11 cellular contexts compared by ENCODE assay signal in genomic region chr1:42730988-42731387, GRCh38. TPM values are rescaled to one million over a fixed set of nuclear protein-coding genes. Genes with fewer than 3 reads are reported as not detected.
A peak's percentile ranks its signal among the peaks of the same experiment; 100 is the strongest.
DNase-seq lines count a peak whose midpoint lies in the region; ATAC-seq, FAIRE-seq and TF ChIP-seq lines count a peak whose summit lies in the region.
"Had no signal": no experiment of that assay in that cellular context is flagged by ENCODE, and none has a peak within 500 bp of the region (broad histone marks: within the 10 kb centered on the region; RNA-seq: fewer than 3 reads in every experiment).

No MANE protein-coding gene starts in this region.

- no peak overlapping the region for H3K9ac ChIP-seq in HepG2 (ENCODE audit: insufficient read depth, low read depth, low read length)

- H3K27ac ChIP-seq in HepG2 (ENCODE audit: extremely low read length, insufficient read depth, low read length), result no peak overlapping the region
- H3K27ac ChIP-seq: Peyer's patch, thoracic aorta had no signal

- H3K27me3 ChIP-seq in HepG2 (ENCODE audit: control insufficient read depth in 1 of 2, insufficient read depth in 2 of 2, low read length in 2 of 2), result no peaks in the 10 kb centered on the region
- H3K27me3 ChIP-seq: Peyer's patch had no signal

- in situ Hi-C loops in KBM-7 (cut with MboI; ENCODE audit: low pct_unique_long_range_greater_than_20kb, low sequenced_read_pairs), result loop anchor here (25.0 kb wide), 1 partner anchor 394 kb away; the partner anchor contains the start of gene FOXJ3
- in situ Hi-C loops in HepG2 (cut with HindIII; ENCODE audit: extremely low pct_ligation_motif_present, low pct_unique_long_range_greater_than_20kb), result loop anchor here (25.0 kb wide), 1 partner anchor 394 kb away; the partner anchor contains the start of gene FOXJ3

- ATAC-seq in HepG2, result no peak

- TF ChIP-seq POLR2A in HepG2 (IDR thresholded peaks at IDR 0.05; ENCODE audit: insufficient read depth in 1 of 2, low read depth in 2 of 2, low read length in 2 of 2), result no peak

- DNase-seq in COLO668 (lab: John Stamatoyannopoulos, UW; ENCODE audit: unreplicated experiment) (peak; percentile 66), KBM-7 (peak; percentile 21), HepG2 (ENCODE audit: low spot score) (no peak), SK-N-DZ (ENCODE audit: low spot score) (no peak), immature natural killer cell (no peak), NCI-H2107 treated with DMSO at 0.1 percent for 48 hours (lab: John Stamatoyannopoulos, UW; ENCODE audit: unreplicated experiment) (no peak), SKM-1 treated with dmso at 0.1 percent for 144 hours (lab: John Stamatoyannopoulos, UW; ENCODE audit: unreplicated experiment) (no peak)
- peak; percentile 70 to 79 for DNase-seq in activated CD4-positive, alpha-beta T cell treated with anti-CD3 and anti-CD28 coated beads, Interleukin-2, amount 50 U/mL, for 48 hours

- H3K27ac Mint-ChIP-seq in immature natural killer cell, result no peak overlapping the region

- H3K27me3 Mint-ChIP-seq in immature natural killer cell (ENCODE audit: low read depth in 3 of 3), result no peaks in the 10 kb centered on the region
- H3K27me3 Mint-ChIP-seq: central memory CD8-positive, alpha-beta T cell had no signal

- H3K4me3 ChIP-seq in HepG2 (replicated peaks in 1 of 3; ENCODE audit: insufficient read depth in 1 of 3, low read depth in 2 of 3, low read length in 3 of 3), result no peak overlapping the region
- H3K4me3 ChIP-seq: Peyer's patch, thoracic aorta had no signal

- H3K4me1 ChIP-seq in HepG2 (ENCODE audit: insufficient read depth, low read length), result peaks cover 27% of the 10 kb centered on the region

- no peaks in the 10 kb centered on the region for H4K20me1 ChIP-seq in HepG2 (ENCODE audit: insufficient read depth, low read length)

- H3K4me1 Mint-ChIP-seq in immature natural killer cell, result no peaks in the 10 kb centered on the region
- H3K4me1 Mint-ChIP-seq: central memory CD8-positive, alpha-beta T cell had no signal

- no peak overlapping the region for H2AFZ ChIP-seq in HepG2 (ENCODE audit: low read length)

- 44% methylated on average over 4 of the region's 4 CpGs for WGBS in HepG2 (ENCODE audit: low lambda C conversion rate)

- no peak overlapping the region for H3K4me3 Mint-ChIP-seq in immature natural killer cell
- H3K4me3 Mint-ChIP-seq: central memory CD8-positive, alpha-beta T cell had no signal

- 0 out of 2 replicates have a peak, but pooled peaks have one; percentile 41 for TF ChIP-seq RAD21 in HepG2 (CRISPR knock-in tag; IDR thresholded peaks at IDR 0.05)

- no peaks in the 10 kb centered on the region for H3K36me3 Mint-ChIP-seq in immature natural killer cell

- no peak overlapping the region for H3K4me2 ChIP-seq in HepG2 (ENCODE audit: low read depth, low read length)

- H3K79me2 ChIP-seq in HepG2 (ENCODE audit: insufficient read depth, low read length), result no peaks in the 10 kb centered on the region

- FAIRE-seq in HepG2 (lab: Jason Lieb, UNC), result no peak

- no peaks in the 10 kb centered on the region for H3K36me3 ChIP-seq in HepG2 (replicated peaks in 1 of 2; ENCODE audit: control insufficient read depth in 1 of 2, insufficient read depth in 2 of 2, low read length in 2 of 2)
- H3K36me3 ChIP-seq: Peyer's patch, thoracic aorta had no signal

- no peaks in the 10 kb centered on the region for H3K9me3 ChIP-seq in HepG2 (ENCODE audit: low read length)
- H3K9me3 ChIP-seq: Peyer's patch, thoracic aorta had no signal

- H3K9me3 Mint-ChIP-seq in immature natural killer cell, result no peaks in the 10 kb centered on the region
- H3K9me3 Mint-ChIP-seq: central memory CD8-positive, alpha-beta T cell had no signal

- intact Hi-C loops in HepG2 (cut with micrococcal nuclease; ENCODE audit: unreplicated experiment), result no loop called here

- TF ChIP-seq EP300 in HepG2 (IDR thresholded peaks at IDR 0.05; ENCODE audit: low read depth in 2 of 2, low read length in 2 of 2), result no peak
- TF ChIP-seq EP300 in HepG2 (CRISPR knock-in tag; IDR thresholded peaks at IDR 0.05; ENCODE audit: borderline replicate concordance), result no peak

- BruUV-seq in HepG2 (replicated peaks; lab: Mats Ljungman, UMichigan), result no TSS peak

- CTCF ChIA-PET in HepG2 (lab: Yijun Ruan, JAX; ENCODE audit: low intra/inter-chr PET ratio, low total read pairs), result interaction anchor here (1.2 kb wide), 1 partner anchor 153 kb away, joined by 3 read pairs; no protein-coding TSS in a partner anchor

- TF ChIP-seq CTCF in HepG2 (CRISPR knock-in tag; IDR thresholded peaks at IDR 0.05), result peak; percentile 60

- POLR2A ChIA-PET in HepG2 (lab: Yijun Ruan, JAX), result no interaction called here

RNA-seq across cellular contexts. Expression of gene CLDN19, which starts 9.0 kb away (rescaled TPM):
- 4.3 and 7.6 TPM in 2 replicates for total RNA-seq in HepG2 (2016; rRNA removed; fragmentation: Illumina TruSeq; extraction: Trizol)
- 1.0 and 1.9 TPM in 2 replicates for total RNA-seq in HepG2 (2016; cell fraction: cytosol; rRNA removed; fragmentation: Illumina TruSeq; extraction: Trizol; ENCODE audit: low read depth)
- total RNA-seq in HepG2 (2016; cell fraction: insoluble cytoplasmic fraction; rRNA removed; fragmentation: Illumina TruSeq; extraction: Trizol), result 3.7 and 6.4 TPM in 2 replicates
- 4.7 and 5.3 TPM in 2 replicates for total RNA-seq in HepG2 (2016; cell fraction: membrane; rRNA removed; fragmentation: Illumina TruSeq; extraction: Trizol)
- 5.6 and 6.8 TPM in 2 replicates for total RNA-seq in HepG2 (2016; cell fraction: nucleus; rRNA removed; fragmentation: Illumina TruSeq; extraction: Trizol)
- polyA plus RNA-seq in HepG2 (2011; rRNA removed), result 5.0 and 5.3 TPM in 2 replicates
- 3.6 and 5.9 TPM in 2 replicates for polyA plus RNA-seq in HepG2 (2011; cell fraction: cytosol; rRNA removed)
- 4.7 and 5.6 TPM in 2 replicates for polyA plus RNA-seq in HepG2 (2011; cell fraction: nucleus; rRNA removed)
- polyA plus RNA-seq in HepG2 (2012), result 2.5 and 3.7 TPM in 2 replicates
- polyA plus RNA-seq in HepG2 (2016; cell fraction: cytosol; fragmentation: Illumina TruSeq; extraction: Trizol; ENCODE audit: low read depth), result 2.8 and 3.0 TPM in 2 replicates
- polyA plus RNA-seq in HepG2 (2016; cell fraction: insoluble cytoplasmic fraction; fragmentation: Illumina TruSeq; extraction: Trizol; ENCODE audit: low read depth), result 3.9 and 4.5 TPM in 2 replicates
- polyA plus RNA-seq in HepG2 (2016; cell fraction: membrane; fragmentation: Illumina TruSeq; extraction: Trizol; ENCODE audit: low read depth), result 5.5 TPM in 2 replicates
- 8.6 and 9.4 TPM in 2 replicates for polyA plus RNA-seq in HepG2 (2016; cell fraction: nucleus; fragmentation: Illumina TruSeq; extraction: Trizol; ENCODE audit: insufficient read depth, low read depth)
- polyA minus RNA-seq in HepG2 (2011; rRNA and poly(A)+ RNA removed; ENCODE audit: low replicate concordance), result 10.8 TPM in 1 of 2 replicates, not detected in the other
- polyA minus RNA-seq in HepG2 (2011; cell fraction: cytosol; rRNA and poly(A)+ RNA removed), result 2.8 and 2.9 TPM in 2 replicates
- polyA minus RNA-seq in HepG2 (2011; cell fraction: nucleus; rRNA and poly(A)+ RNA removed), result 1.2 and 2.1 TPM in 2 replicates
- 1.8 and 2.5 TPM in 2 replicates for polyA plus RNA-seq in SK-N-DZ (2014; cell fraction: cytosol; rRNA removed)
- 0.66 and 1.7 TPM in 2 replicates for polyA plus RNA-seq in SK-N-DZ (2014; cell fraction: nucleus; rRNA removed)
- polyA plus RNA-seq in immature natural killer cell, result not detected
- total RNA-seq: Peyer's patch had no signal

RNA-seq across cellular contexts. Expression of gene P3H1, which starts 35.8 kb away (rescaled TPM):
- 18.7 and 64.6 TPM in 2 replicates for total RNA-seq in HepG2 (2016; rRNA removed; fragmentation: Illumina TruSeq; extraction: Trizol)
- total RNA-seq in HepG2 (2016; cell fraction: cytosol; rRNA removed; fragmentation: Illumina TruSeq; extraction: Trizol; ENCODE audit: low read depth), result 7.7 and 10.2 TPM in 2 replicates
- total RNA-seq in HepG2 (2016; cell fraction: insoluble cytoplasmic fraction; rRNA removed; fragmentation: Illumina TruSeq; extraction: Trizol), result 17.1 and 62.4 TPM in 2 replicates
- 13.7 and 16.5 TPM in 2 replicates for total RNA-seq in HepG2 (2016; cell fraction: membrane; rRNA removed; fragmentation: Illumina TruSeq; extraction: Trizol)
- 78.4 and 82.0 TPM in 2 replicates for total RNA-seq in HepG2 (2016; cell fraction: nucleus; rRNA removed; fragmentation: Illumina TruSeq; extraction: Trizol)
- polyA plus RNA-seq in HepG2 (2011; rRNA removed), result 113 and 120 TPM in 2 replicates
- 56.7 and 104 TPM in 2 replicates for polyA plus RNA-seq in HepG2 (2011; cell fraction: cytosol; rRNA removed)
- polyA plus RNA-seq in HepG2 (2011; cell fraction: nucleus; rRNA removed), result 450 and 596 TPM in 2 replicates
- 41.5 and 50.0 TPM in 2 replicates for polyA plus RNA-seq in HepG2 (2012)
- polyA plus RNA-seq in HepG2 (2016; cell fraction: cytosol; fragmentation: Illumina TruSeq; extraction: Trizol; ENCODE audit: low read depth), result 9.2 and 9.6 TPM in 2 replicates
- polyA plus RNA-seq in HepG2 (2016; cell fraction: insoluble cytoplasmic fraction; fragmentation: Illumina TruSeq; extraction: Trizol; ENCODE audit: low read depth), result 19.1 and 25.3 TPM in 2 replicates
- polyA plus RNA-seq in HepG2 (2016; cell fraction: membrane; fragmentation: Illumina TruSeq; extraction: Trizol; ENCODE audit: low read depth), result 9.6 and 14.2 TPM in 2 replicates
- polyA plus RNA-seq in HepG2 (2016; cell fraction: nucleus; fragmentation: Illumina TruSeq; extraction: Trizol; ENCODE audit: insufficient read depth, low read depth), result 186 and 190 TPM in 2 replicates
- 93.6 and 129 TPM in 2 replicates for polyA minus RNA-seq in HepG2 (2011; rRNA and poly(A)+ RNA removed; ENCODE audit: low replicate concordance)
- polyA minus RNA-seq in HepG2 (2011; cell fraction: cytosol; rRNA and poly(A)+ RNA removed), result 49.2 and 50.5 TPM in 2 replicates
- polyA minus RNA-seq in HepG2 (2011; cell fraction: nucleus; rRNA and poly(A)+ RNA removed), result 100 and 101 TPM in 2 replicates
- polyA plus RNA-seq in SK-N-DZ (2014; cell fraction: cytosol; rRNA removed), result 20.3 and 23.1 TPM in 2 replicates
- polyA plus RNA-seq in SK-N-DZ (2014; cell fraction: nucleus; rRNA removed), result 78.4 and 105 TPM in 2 replicates
- polyA plus RNA-seq in immature natural killer cell, result 10 to 100 TPM; 11.8 to 20.8 (median 17.3) TPM

RNA-seq across cellular contexts. Expression of gene C1orf50, which starts 36.1 kb away (rescaled TPM):
- total RNA-seq in HepG2 (2016; rRNA removed; fragmentation: Illumina TruSeq; extraction: Trizol), result 4.8 and 5.3 TPM in 2 replicates
- 10.8 and 12.2 TPM in 2 replicates for total RNA-seq in HepG2 (2016; cell fraction: cytosol; rRNA removed; fragmentation: Illumina TruSeq; extraction: Trizol; ENCODE audit: low read depth)
- total RNA-seq in HepG2 (2016; cell fraction: insoluble cytoplasmic fraction; rRNA removed; fragmentation: Illumina TruSeq; extraction: Trizol), result 2.9 and 3.7 TPM in 2 replicates
- 3.9 and 5.2 TPM in 2 replicates for total RNA-seq in HepG2 (2016; cell fraction: membrane; rRNA removed; fragmentation: Illumina TruSeq; extraction: Trizol)
- total RNA-seq in HepG2 (2016; cell fraction: nucleus; rRNA removed; fragmentation: Illumina TruSeq; extraction: Trizol), result 2.9 and 5.1 TPM in 2 replicates
- 4.3 and 5.5 TPM in 2 replicates for polyA plus RNA-seq in HepG2 (2011; rRNA removed)
- 3.5 and 5.8 TPM in 2 replicates for polyA plus RNA-seq in HepG2 (2011; cell fraction: cytosol; rRNA removed)
- polyA plus RNA-seq in HepG2 (2011; cell fraction: nucleus; rRNA removed), result 1.6 and 3.2 TPM in 2 replicates
- polyA plus RNA-seq in HepG2 (2012), result 2.2 and 6.4 TPM in 2 replicates
- polyA plus RNA-seq in HepG2 (2016; cell fraction: cytosol; fragmentation: Illumina TruSeq; extraction: Trizol; ENCODE audit: low read depth), result 5.6 and 5.8 TPM in 2 replicates
- 6.1 and 6.6 TPM in 2 replicates for polyA plus RNA-seq in HepG2 (2016; cell fraction: insoluble cytoplasmic fraction; fragmentation: Illumina TruSeq; extraction: Trizol; ENCODE audit: low read depth)
- polyA plus RNA-seq in HepG2 (2016; cell fraction: membrane; fragmentation: Illumina TruSeq; extraction: Trizol; ENCODE audit: low read depth), result 5.2 and 6.0 TPM in 2 replicates
- 5.7 and 7.0 TPM in 2 replicates for polyA plus RNA-seq in HepG2 (2016; cell fraction: nucleus; fragmentation: Illumina TruSeq; extraction: Trizol; ENCODE audit: insufficient read depth, low read depth)
- polyA minus RNA-seq in HepG2 (2011; rRNA and poly(A)+ RNA removed; ENCODE audit: low replicate concordance), result 1.6 and 1.8 TPM in 2 replicates
- polyA minus RNA-seq in HepG2 (2011; cell fraction: cytosol; rRNA and poly(A)+ RNA removed), result 1.3 and 2.1 TPM in 2 replicates
- 8.0 and 9.6 TPM in 2 replicates for polyA minus RNA-seq in HepG2 (2011; cell fraction: nucleus; rRNA and poly(A)+ RNA removed)
- 4.2 and 8.7 TPM in 2 replicates for polyA plus RNA-seq in SK-N-DZ (2014; cell fraction: cytosol; rRNA removed)
- polyA plus RNA-seq in SK-N-DZ (2014; cell fraction: nucleus; rRNA removed), result 3.1 and 7.3 TPM in 2 replicates
- polyA plus RNA-seq in immature natural killer cell, result 1 to 10 TPM; 4.7 to 8.8 (median 5.9) TPM

RNA-seq across cellular contexts. Expression of gene YBX1, which starts 48.8 kb away (rescaled TPM):
- total RNA-seq in HepG2 (2016; rRNA removed; fragmentation: Illumina TruSeq; extraction: Trizol), result 500 and 628 TPM in 2 replicates
- total RNA-seq in HepG2 (2016; cell fraction: cytosol; rRNA removed; fragmentation: Illumina TruSeq; extraction: Trizol; ENCODE audit: low read depth), result 2,635 and 2,855 TPM in 2 replicates
- 446 and 624 TPM in 2 replicates for total RNA-seq in HepG2 (2016; cell fraction: insoluble cytoplasmic fraction; rRNA removed; fragmentation: Illumina TruSeq; extraction: Trizol)
- total RNA-seq in HepG2 (2016; cell fraction: membrane; rRNA removed; fragmentation: Illumina TruSeq; extraction: Trizol), result 2,272 and 2,458 TPM in 2 replicates
- total RNA-seq in HepG2 (2016; cell fraction: nucleus; rRNA removed; fragmentation: Illumina TruSeq; extraction: Trizol), result 173 and 199 TPM in 2 replicates
- polyA plus RNA-seq in HepG2 (2011; rRNA removed), result 228 and 339 TPM in 2 replicates
- polyA plus RNA-seq in HepG2 (2011; cell fraction: cytosol; rRNA removed), result 382 and 398 TPM in 2 replicates
- 111 and 112 TPM in 2 replicates for polyA plus RNA-seq in HepG2 (2011; cell fraction: nucleus; rRNA removed)
- polyA plus RNA-seq in HepG2 (2012), result 423 and 572 TPM in 2 replicates
- 6,320 and 6,728 TPM in 2 replicates for polyA plus RNA-seq in HepG2 (2016; cell fraction: cytosol; fragmentation: Illumina TruSeq; extraction: Trizol; ENCODE audit: low read depth)
- polyA plus RNA-seq in HepG2 (2016; cell fraction: insoluble cytoplasmic fraction; fragmentation: Illumina TruSeq; extraction: Trizol; ENCODE audit: low read depth), result 864 and 1,004 TPM in 2 replicates
- 4,286 and 4,875 TPM in 2 replicates for polyA plus RNA-seq in HepG2 (2016; cell fraction: membrane; fragmentation: Illumina TruSeq; extraction: Trizol; ENCODE audit: low read depth)
- polyA plus RNA-seq in HepG2 (2016; cell fraction: nucleus; fragmentation: Illumina TruSeq; extraction: Trizol; ENCODE audit: insufficient read depth, low read depth), result 505 and 511 TPM in 2 replicates
- polyA minus RNA-seq in HepG2 (2011; rRNA and poly(A)+ RNA removed; ENCODE audit: low replicate concordance), result 85.6 and 223 TPM in 2 replicates
- 140 and 193 TPM in 2 replicates for polyA minus RNA-seq in HepG2 (2011; cell fraction: cytosol; rRNA and poly(A)+ RNA removed)
- 69.1 and 71.2 TPM in 2 replicates for polyA minus RNA-seq in HepG2 (2011; cell fraction: nucleus; rRNA and poly(A)+ RNA removed)
- 713 and 780 TPM in 2 replicates for polyA plus RNA-seq in SK-N-DZ (2014; cell fraction: cytosol; rRNA removed)
- polyA plus RNA-seq in SK-N-DZ (2014; cell fraction: nucleus; rRNA removed), result 300 and 422 TPM in 2 replicates
- polyA plus RNA-seq in immature natural killer cell, result 10 to 100 TPM; 51.5 to 70.0 (median 69.4) TPM

RNA-seq across cellular contexts. Expression of gene TMEM269, which starts 53.8 kb away (rescaled TPM):
- 0.15 and 0.24 TPM in 2 replicates for total RNA-seq in HepG2 (2016; rRNA removed; fragmentation: Illumina TruSeq; extraction: Trizol)
- total RNA-seq in HepG2 (2016; cell fraction: cytosol; rRNA removed; fragmentation: Illumina TruSeq; extraction: Trizol; ENCODE audit: low read depth), result not detected in 2 replicates
- total RNA-seq in HepG2 (2016; cell fraction: insoluble cytoplasmic fraction; rRNA removed; fragmentation: Illumina TruSeq; extraction: Trizol), result 0.11 TPM in 1 of 2 replicates, not detected in the other
- total RNA-seq in HepG2 (2016; cell fraction: membrane; rRNA removed; fragmentation: Illumina TruSeq; extraction: Trizol), result 0.06 TPM in 1 of 2 replicates, not detected in the other
- 0.28 TPM in 1 of 2 replicates, not detected in the other for total RNA-seq in HepG2 (2016; cell fraction: nucleus; rRNA removed; fragmentation: Illumina TruSeq; extraction: Trizol)
- polyA plus RNA-seq in HepG2 (2011; rRNA removed) (0.14 and 0.21 TPM in 2 replicates), immature natural killer cell (under 1 TPM in 1 of 3 donors, not detected in 2; 0.14 TPM)
- polyA plus RNA-seq in HepG2 (2011; cell fraction: cytosol; rRNA removed), result 0.04 and 0.05 TPM in 2 replicates
- polyA plus RNA-seq in HepG2 (2011; cell fraction: nucleus; rRNA removed), result 0.24 and 0.28 TPM in 2 replicates
- polyA plus RNA-seq in HepG2 (2012), result 0.32 and 0.42 TPM in 2 replicates
- 0.03 TPM in 1 of 2 replicates, not detected in the other for polyA plus RNA-seq in HepG2 (2016; cell fraction: cytosol; fragmentation: Illumina TruSeq; extraction: Trizol; ENCODE audit: low read depth)
- polyA plus RNA-seq in HepG2 (2016; cell fraction: insoluble cytoplasmic fraction; fragmentation: Illumina TruSeq; extraction: Trizol; ENCODE audit: low read depth), result 0.09 and 0.15 TPM in 2 replicates
- 0.07 TPM in 1 of 2 replicates, not detected in the other for polyA plus RNA-seq in HepG2 (2016; cell fraction: membrane; fragmentation: Illumina TruSeq; extraction: Trizol; ENCODE audit: low read depth)
- 0.53 and 0.57 TPM in 2 replicates for polyA plus RNA-seq in HepG2 (2016; cell fraction: nucleus; fragmentation: Illumina TruSeq; extraction: Trizol; ENCODE audit: insufficient read depth, low read depth)
- 0.80 and 1.0 TPM in 2 replicates for polyA minus RNA-seq in HepG2 (2011; rRNA and poly(A)+ RNA removed; ENCODE audit: low replicate concordance)
- not detected in 2 replicates for polyA minus RNA-seq in HepG2 (2011; cell fraction: cytosol; rRNA and poly(A)+ RNA removed)
- polyA minus RNA-seq in HepG2 (2011; cell fraction: nucleus; rRNA and poly(A)+ RNA removed), result 0.37 and 0.39 TPM in 2 replicates
- polyA plus RNA-seq in SK-N-DZ (2014; cell fraction: cytosol; rRNA removed), result 0.10 and 0.29 TPM in 2 replicates
- 0.65 and 0.89 TPM in 2 replicates for polyA plus RNA-seq in SK-N-DZ (2014; cell fraction: nucleus; rRNA removed)
- total RNA-seq: Peyer's patch had no signal

Comparison
In these comparisons a context has a peak if more than half of its experiments do, and no peak if none do; other contexts are left out.
1. DNase-seq: peak in COLO668 (single experiment), KBM-7 (single experiment) and activated CD4-positive, alpha-beta T cell treated with anti-CD3 and anti-CD28 coated beads, Interleukin-2, amount 50 U/mL, for 48 hours (2 of 2); none in HepG2 (single experiment), SK-N-DZ (single experiment), immature natural killer cell (0 of 3), NCI-H2107 treated with DMSO at 0.1 percent for 48 hours (single experiment) and SKM-1 treated with dmso at 0.1 percent for 144 hours (single experiment).